15 cellular contexts compared by ENCODE assay signal in genomic region chr11:72681226-72682153, GRCh38. TPM values are rescaled to one million over a fixed set of nuclear protein-coding genes. Genes with fewer than 3 reads are reported as not detected.
DNase-seq lines count a peak whose midpoint lies in the region; ATAC-seq and TF ChIP-seq lines count a peak whose summit lies in the region.
"Had no signal": no experiment of that assay in that cellular context is flagged by ENCODE, and none has a peak within 500 bp of the region (broad histone marks: within the 10 kb centered on the region; RNA-seq: fewer than 3 reads in every experiment).

No MANE protein-coding gene starts in this region.

- peaks cover 5 to 6% of the 10 kb centered on the region in 2 donors for H3K27me3 Mint-ChIP-seq in CD8-positive, alpha-beta memory T cell
- peaks cover 8 to 30% of the 10 kb centered on the region in 2 donors for H3K27me3 Mint-ChIP-seq in effector memory CD8-positive, alpha-beta T cell
- peaks cover 32% of the 10 kb centered on the region for H3K27me3 Mint-ChIP-seq in neural progenitor cell (ENCODE audit: insufficient read depth, low read depth)

- CTCF ChIA-PET in CD8-positive, alpha-beta memory T cell (lab: Charles Lee) = interaction anchor here (1.0 to 3.4 kb wide), 5 partner anchors 14 to 497 kb away, joined by 3 to 17 read pairs (median 3); no protein-coding TSS in a partner anchor

- no peaks in the 10 kb centered on the region for H3K9me3 Mint-ChIP-seq in CD8-positive, alpha-beta memory T cell
- no peaks in the 10 kb centered on the region for H3K9me3 Mint-ChIP-seq in effector memory CD8-positive, alpha-beta T cell
- no peaks in the 10 kb centered on the region for H3K9me3 Mint-ChIP-seq in neural progenitor cell

- H3K4me3 Mint-ChIP-seq in CD8-positive, alpha-beta memory T cell = no peak overlapping the region
- no peak overlapping the region for H3K4me3 Mint-ChIP-seq in effector memory CD8-positive, alpha-beta T cell
- peak overlapping the region; percentile 60 for H3K4me3 Mint-ChIP-seq in neural progenitor cell

- peaks cover 49% of the 10 kb centered on the region for H4K20me1 ChIP-seq in neural progenitor cell (ENCODE audit: low read depth)

- POLR2A ChIA-PET in CD8-positive, alpha-beta memory T cell (lab: Charles Lee) = no interaction called here

- H3K27ac Mint-ChIP-seq in CD8-positive, alpha-beta memory T cell = peak overlapping the region in 5 of 8 donors; percentile 11 to 92 (median 60)
- H3K27ac Mint-ChIP-seq in effector memory CD8-positive, alpha-beta T cell = peak overlapping the region; percentile 44 to 79
- H3K27ac Mint-ChIP-seq in neural progenitor cell = peak overlapping the region; percentile 87

- H3K36me3 Mint-ChIP-seq in CD8-positive, alpha-beta memory T cell = peaks cover 0 to 14% (median 0%) of the 10 kb centered on the region in 3 donors
- H3K36me3 Mint-ChIP-seq in effector memory CD8-positive, alpha-beta T cell (ENCODE audit: insufficient read depth) = peaks cover 42% of the 10 kb centered on the region
- no peaks in the 10 kb centered on the region for H3K36me3 Mint-ChIP-seq in neural progenitor cell

- H3K27ac ChIP-seq in CD8-positive, alpha-beta memory T cell (ENCODE audit: low read depth, low read length) = no peak overlapping the region
- H3K27ac ChIP-seq in neural progenitor cell = no peak overlapping the region
- H3K27ac ChIP-seq: psoas muscle, SJSA1 had no signal

- ATAC-seq in effector memory CD8-positive, alpha-beta T cell (replicated peaks) = no peak
- ATAC-seq in GM18498 (IDR thresholded peaks at IDR 0.05; ENCODE audit: unreplicated experiment) (no peak), HG03354 (IDR thresholded peaks at IDR 0.05; ENCODE audit: poor library complexity, severe bottlenecking, unreplicated experiment) (no peak)
- ATAC-seq: psoas muscle had no signal

- H3K27me3 ChIP-seq in CD8-positive, alpha-beta memory T cell (ENCODE audit: insufficient read depth, low read length, poor library complexity, severe bottlenecking) = no peaks in the 10 kb centered on the region
- peaks cover 34% of the 10 kb centered on the region for H3K27me3 ChIP-seq in neural progenitor cell

- H3F3A ChIP-seq in neural progenitor cell (ENCODE audit: low read depth) = no peaks in the 10 kb centered on the region

- no peaks in the 10 kb centered on the region for H3K9me3 ChIP-seq in CD8-positive, alpha-beta memory T cell (ENCODE audit: low read length)
- H3K9me3 ChIP-seq in neural progenitor cell (ENCODE audit: low read depth) = no peaks in the 10 kb centered on the region
- H3K9me3 ChIP-seq: psoas muscle, SJSA1 had no signal

- H3K4me2 ChIP-seq in neural progenitor cell = no peak overlapping the region

- no peak for DNase-seq in CD8-positive, alpha-beta memory T cell
- peak; percentile 29 for DNase-seq in M059J (ENCODE audit: low read depth)
- DNase-seq in effector memory CD8-positive, alpha-beta T cell = no peak
- no peak for DNase-seq in neural progenitor cell (ENCODE audit: low spot score)
- no peak for DNase-seq in glomerular visceral epithelial cell (ENCODE audit: extremely low spot score)
- DNase-seq in NOMO-1 (lab: John Stamatoyannopoulos, UW; ENCODE audit: unreplicated experiment in 2 of 2) = no peak
- DNase-seq: activated CD8-positive, alpha-beta memory T cell treated with anti-CD3 and anti-CD28 coated beads, Interleukin-2, amount 50 U/mL, for 48 hours; GOT3; mammary epithelial cell; psoas muscle; stimulated activated CD4-positive, alpha-beta T cell treated with anti-CD3 and anti-CD28 coated beads, Interleukin-2, amount 100 ng/mL, for 48 hours; stimulated activated naive CD4-positive, alpha-beta T cell had no signal

- no peak overlapping the region for H3K4me3 ChIP-seq in CD8-positive, alpha-beta memory T cell (ENCODE audit: low read length)
- no peak overlapping the region for H3K4me3 ChIP-seq in neural progenitor cell
- H3K4me3 ChIP-seq: psoas muscle, SJSA1 had no signal

- no peak overlapping the region for H3K9ac ChIP-seq in neural progenitor cell

- no peak for TF ChIP-seq CTCF in neural progenitor cell (IDR thresholded peaks at IDR 0.05)

- H3K79me2 ChIP-seq in neural progenitor cell (ENCODE audit: low read depth) = no peaks in the 10 kb centered on the region

- H2AFZ ChIP-seq in neural progenitor cell (replicated peaks) = no peak overlapping the region

- peaks cover 6 to 25% (median 13%) of the 10 kb centered on the region in 3 donors for H3K4me1 Mint-ChIP-seq in CD8-positive, alpha-beta memory T cell
- H3K4me1 Mint-ChIP-seq in effector memory CD8-positive, alpha-beta T cell (ENCODE audit: low read depth in 2 of 2) = peaks cover 23 to 31% of the 10 kb centered on the region in 2 donors
- H3K4me1 Mint-ChIP-seq in neural progenitor cell = peaks cover 34% of the 10 kb centered on the region

- no peaks in the 10 kb centered on the region for H3K36me3 ChIP-seq in CD8-positive, alpha-beta memory T cell (ENCODE audit: insufficient read depth, low read length)
- no peaks in the 10 kb centered on the region for H3K36me3 ChIP-seq in neural progenitor cell

- H3K4me1 ChIP-seq in CD8-positive, alpha-beta memory T cell (ENCODE audit: insufficient read depth, low read length) = no peaks in the 10 kb centered on the region
- peaks cover 6% of the 10 kb centered on the region for H3K4me1 ChIP-seq in neural progenitor cell
- H3K4me1 ChIP-seq: SJSA1 had no signal

RNA-seq across cellular contexts. Expression of gene PDE2A, which starts 7.3 kb away (rescaled TPM):
- total RNA-seq in CD8-positive, alpha-beta memory T cell = under 1 TPM; 0.55 to 0.66 TPM
- 0.08 TPM for polyA plus RNA-seq in CD8-positive, alpha-beta memory T cell
- 1.2 and 4.6 TPM in 2 replicates for total RNA-seq in M059J (2014; rRNA removed; shearing (Covaris generic))
- 0.11 and 2.3 TPM in 2 replicates for total RNA-seq in neural progenitor cell (ENCODE audit: low replicate concordance)
- total RNA-seq: SJSA1 had no signal
